In genomic region chr6:27081931-27082330, GRCh38 we compare ENCODE assay signal across 18 cellular contexts.
A peak's percentile ranks its signal among the peaks of the same experiment; 100 is the strongest.
DNase-seq lines count a peak whose midpoint lies in the region; ATAC-seq and TF ChIP-seq lines count a peak whose summit lies in the region.
"Had no signal": no experiment of that assay in that cellular context is flagged by ENCODE, and none has a peak within 500 bp of the region (broad histone marks: within the 10 kb centered on the region; RNA-seq: fewer than 3 reads in every experiment).

No MANE protein-coding gene starts in this region.

- H3K79me2 ChIP-seq in trophoblast cell (ENCODE audit: control insufficient read depth, insufficient read depth, low read length, poor library complexity), result no peaks in the 10 kb centered on the region

- H3K4me2 ChIP-seq in trophoblast cell (ENCODE audit: low read length), result no peak overlapping the region
- H3K4me2 ChIP-seq: PC-9 had no signal

- H3K27ac ChIP-seq in trophoblast cell (ENCODE audit: low read depth, low read length), result no peak overlapping the region
- H3K27ac ChIP-seq in adrenal gland, result no peak overlapping the region
- H3K27ac ChIP-seq: 22Rv1, PC-9 had no signal

- no peak for TF ChIP-seq CTCF in adrenal gland (IDR thresholded peaks at IDR 0.05)

- no peaks in the 10 kb centered on the region for H3K79me1 ChIP-seq in trophoblast cell (ENCODE audit: low read length)

- H2BK120ac ChIP-seq in trophoblast cell (ENCODE audit: insufficient read depth, low read length, poor library complexity), result no peak overlapping the region

- no peaks in the 10 kb centered on the region for H3K36me3 ChIP-seq in trophoblast cell (ENCODE audit: control insufficient read depth in 1 of 2, insufficient read depth in 2 of 2, low read length in 2 of 2)
- H3K36me3 ChIP-seq in adrenal gland (replicated peaks in 1 of 2), result no peaks in the 10 kb centered on the region

- WGBS in trophoblast cell (ENCODE audit: extremely low coverage, insufficient coverage, insufficient read length), result no CpG with 5 or more reads among the region's 2 CpGs
- 33 to 55% (median 42%) methylated on average over 2 of the region's 2 CpGs for WGBS in adrenal gland, 4 donors

- no peak overlapping the region for H3K18ac ChIP-seq in trophoblast cell (ENCODE audit: low read length)

- no peak overlapping the region for H3K9ac ChIP-seq in trophoblast cell (ENCODE audit: low read length)

- H2AK5ac ChIP-seq in trophoblast cell (ENCODE audit: low read length), result no peak overlapping the region

- H4K8ac ChIP-seq in trophoblast cell (ENCODE audit: low read depth, low read length), result no peak overlapping the region

- no peak overlapping the region for H3K14ac ChIP-seq in trophoblast cell (ENCODE audit: low read length)

- no peaks in the 10 kb centered on the region for H3K4me1 ChIP-seq in trophoblast cell (ENCODE audit: control insufficient read depth in 1 of 2, insufficient read depth in 2 of 2, low read length in 2 of 2)
- H3K4me1 ChIP-seq in adrenal gland (replicated peaks in 1 of 2), result peaks cover 0 to 5% of the 10 kb centered on the region in 2 donors

- no peak for ATAC-seq in left ventricle myocardium superior

- H4K12ac ChIP-seq in trophoblast cell (ENCODE audit: low read depth, low read length), result no peak overlapping the region

- no peak for TF ChIP-seq POLR2A in adrenal gland (IDR thresholded peaks at IDR 0.05)

- H3K4me3 ChIP-seq in trophoblast cell (ENCODE audit: low read depth, low read length) (no peak overlapping the region), adrenal gland (no peak overlapping the region)
- H3K4me3 ChIP-seq: PC-9 had no signal

- no peak overlapping the region for H3K4ac ChIP-seq in trophoblast cell (ENCODE audit: low read depth, low read length)

- H3K9me3 ChIP-seq in trophoblast cell (ENCODE audit: insufficient read depth, low read depth, low read length) (no peaks in the 10 kb centered on the region), adrenal gland (replicated peaks in 1 of 3) (no peaks in the 10 kb centered on the region)

- intact Hi-C loops in adrenal gland (cut with DNase I), result no loop called here
- intact Hi-C loops in left ventricle myocardium superior (cut with micrococcal nuclease), result no loop called here

- H4K91ac ChIP-seq in trophoblast cell (ENCODE audit: low read depth, low read length), result no peak overlapping the region

- H3K23ac ChIP-seq in trophoblast cell (ENCODE audit: low read length), result no peak overlapping the region

- DNase-seq in DMS153 (lab: John Stamatoyannopoulos, UW), result peak; percentile 26
- no peak for DNase-seq in DMS153 treated with DMSO at 0.1 percent for 48 hours (lab: John Stamatoyannopoulos, UW; ENCODE audit: unreplicated experiment)
- peak; percentile 47 for DNase-seq in NCI-H2081 treated with DMSO at 0.1 percent for 48 hours (lab: John Stamatoyannopoulos, UW)
- peak; percentile 31 for DNase-seq in NCI-H774 (lab: John Stamatoyannopoulos, UW)
- DNase-seq in trophoblast cell, result peak; percentile 47 to 77
- no peak for DNase-seq in NCI-H1092 (lab: John Stamatoyannopoulos, UW)
- DNase-seq in adrenal gland, result no peak
- DNase-seq in left ventricle myocardium superior, result no peak
- DNase-seq: CD4-positive, alpha-beta memory T cell; GDM1; HCEC 1CT; KG1; NCI-H1694; NCI-H2227 treated with DMSO at 0.1 percent for 48 hours; NCI-H526; SW 1271 had no signal

- H2AFZ ChIP-seq in trophoblast cell (ENCODE audit: insufficient read depth, low read length, poor library complexity), result no peak overlapping the region
- H2AFZ ChIP-seq: PC-9 had no signal

- no peaks in the 10 kb centered on the region for H3K27me3 ChIP-seq in trophoblast cell (ENCODE audit: insufficient read depth, low read length)
- peaks cover 14% of the 10 kb centered on the region for H3K27me3 ChIP-seq in adrenal gland

- H2BK12ac ChIP-seq in trophoblast cell (ENCODE audit: low read length), result no peak overlapping the region

- H2BK5ac ChIP-seq in trophoblast cell (ENCODE audit: low read depth, low read length, poor library complexity), result no peak overlapping the region

Comparison
In these comparisons a context has a peak if more than half of its experiments do, and no peak if none do; other contexts are left out.
1. DNase-seq: peak in DMS153 (single experiment), NCI-H2081 treated with DMSO at 0.1 percent for 48 hours (single experiment), NCI-H774 (single experiment) and trophoblast cell (2 of 2); none in DMS153 treated with DMSO at 0.1 percent for 48 hours (single experiment), NCI-H1092 (single experiment), adrenal gland (0 of 7) and left ventricle myocardium superior (single experiment).